24 cellular contexts compared by ENCODE assay signal in genomic region chr20:59745716-59746115, GRCh38.
A peak's percentile ranks its signal among the peaks of the same experiment; 100 is the strongest.
DNase-seq lines count a peak whose midpoint lies in the region; ATAC-seq, FAIRE-seq and TF ChIP-seq lines count a peak whose summit lies in the region.
"Had no signal": no experiment of that assay in that cellular context is flagged by ENCODE, and none has a peak within 500 bp of the region (broad histone marks: within the 10 kb centered on the region; RNA-seq: fewer than 3 reads in every experiment).

No MANE protein-coding gene starts in this region.

- TF ChIP-seq CTCF in heart right ventricle (IDR thresholded peaks at IDR 0.05): no peak

- 77 to 81% methylated on average over 8 of the region's 8 CpGs for WGBS in heart right ventricle, 2 donors

- H3K4me3 ChIP-seq in BLaER1: no peak overlapping the region
- no peak overlapping the region for H3K4me3 ChIP-seq in heart right ventricle
- H3K4me3 ChIP-seq: A549, GM12878 had no signal

- peaks cover 100% of the 10 kb centered on the region for H3K36me3 ChIP-seq in BLaER1
- H3K36me3 ChIP-seq in heart right ventricle: no peaks in the 10 kb centered on the region

- no peak overlapping the region for H3K9ac ChIP-seq in BLaER1

- H3K4me1 ChIP-seq in BLaER1 (peaks cover 100% of the 10 kb centered on the region), heart right ventricle (peaks cover 0 to 14% (median 7%) of the 10 kb centered on the region in 9 donors)
- H3K4me1 ChIP-seq: A549 had no signal

- in situ Hi-C loops in KBM-7 (cut with MboI; ENCODE audit: low pct_unique_long_range_greater_than_20kb, low sequenced_read_pairs): no loop called here

- H3K9me3 ChIP-seq in BLaER1: no peaks in the 10 kb centered on the region
- H3K9me3 ChIP-seq in heart right ventricle: no peaks in the 10 kb centered on the region
- H3K9me3 ChIP-seq: A549 had no signal

- peaks cover 100% of the 10 kb centered on the region for H4K20me1 ChIP-seq in BLaER1

- FAIRE-seq in urothelium cell line (lab: Jason Lieb, UNC): peak; percentile 13
- FAIRE-seq: A549, GM12878, GM12892, GM18507 had no signal

- H3K27me3 ChIP-seq in BLaER1 (no peaks in the 10 kb centered on the region), heart right ventricle (peaks cover 0 to 34% (median 8%) of the 10 kb centered on the region in 7 donors)

- DNase-seq in cerebellar cortex (ENCODE audit: low spot score) (peak; percentile 51), posterior vena cava (ENCODE audit: low spot score) (peak; percentile 63), urothelium cell line (ENCODE audit: low spot score) (no peak), heart right ventricle (no peak), KBM-7 (no peak)
- DNase-seq: AML-193; CD4-positive, alpha-beta memory T cell; CD4-positive, CD25-positive, alpha-beta regulatory T cell; CD8-positive, alpha-beta memory T cell; COR-L47; DMS 273 treated with DMSO at 0.1 percent for 48 hours; DMS153; DMS53; DMS79; DND-41; EL; GDM1 had no signal

- peak overlapping the region; percentile 89 for H3K4me2 ChIP-seq in BLaER1
- H3K4me2 ChIP-seq: A549 had no signal

- no peak overlapping the region for H3K27ac ChIP-seq in BLaER1
- H3K27ac ChIP-seq in heart right ventricle: no peak overlapping the region
- H3K27ac ChIP-seq: 22Rv1, A549 had no signal

- ATAC-seq in heart right ventricle (no peak), HG03097 (IDR thresholded peaks at IDR 0.05; ENCODE audit: low FRiP score, unreplicated experiment) (no peak)
- ATAC-seq: A549, GM12878 had no signal

- intact Hi-C loops in posterior vena cava (cut with DNase I) (no loop called here), heart right ventricle (cut with DNase I) (loop anchor here in 3 of 10 donors (5.0 kb wide), 2 partner anchors 148 to 173 kb away; no protein-coding TSS in a partner anchor)

Comparison
In these comparisons a context has a peak if more than half of its experiments do, and no peak if none do; other contexts are left out.
1. DNase-seq: peak in cerebellar cortex (single experiment) and posterior vena cava (single experiment); none in urothelium cell line (single experiment), heart right ventricle (0 of 2) and KBM-7 (single experiment).